ENCODE assay signal across 1 cellular context in the genomic region with DNA sequence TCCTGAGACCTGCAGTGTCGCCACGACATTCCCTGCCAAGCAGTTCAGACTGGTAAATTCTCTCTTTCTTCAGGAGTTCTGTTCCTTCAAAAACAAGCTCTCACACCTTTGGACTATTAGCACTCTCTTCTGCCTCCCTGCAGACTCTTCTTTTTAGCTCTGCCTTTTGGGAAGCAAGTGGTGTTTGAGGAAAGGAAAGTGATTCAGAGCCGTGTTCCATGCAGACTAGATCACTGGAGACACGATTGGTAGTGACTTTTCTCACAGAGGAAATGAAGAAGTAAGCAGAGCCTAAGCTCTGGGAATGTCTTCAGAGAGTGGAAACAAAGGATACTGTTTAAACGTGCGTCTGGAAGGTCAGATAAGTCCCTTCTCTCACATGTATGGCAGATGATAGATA.
TF ChIP-seq lines count a peak whose summit lies in the region.

No MANE protein-coding gene starts in this region.

TF ChIP-seq in A549, 52 proteins besides CTCF, POLR2A, EP300 and RAD21 (continued from another document):
- TF ChIP-seq, protein P1, sequence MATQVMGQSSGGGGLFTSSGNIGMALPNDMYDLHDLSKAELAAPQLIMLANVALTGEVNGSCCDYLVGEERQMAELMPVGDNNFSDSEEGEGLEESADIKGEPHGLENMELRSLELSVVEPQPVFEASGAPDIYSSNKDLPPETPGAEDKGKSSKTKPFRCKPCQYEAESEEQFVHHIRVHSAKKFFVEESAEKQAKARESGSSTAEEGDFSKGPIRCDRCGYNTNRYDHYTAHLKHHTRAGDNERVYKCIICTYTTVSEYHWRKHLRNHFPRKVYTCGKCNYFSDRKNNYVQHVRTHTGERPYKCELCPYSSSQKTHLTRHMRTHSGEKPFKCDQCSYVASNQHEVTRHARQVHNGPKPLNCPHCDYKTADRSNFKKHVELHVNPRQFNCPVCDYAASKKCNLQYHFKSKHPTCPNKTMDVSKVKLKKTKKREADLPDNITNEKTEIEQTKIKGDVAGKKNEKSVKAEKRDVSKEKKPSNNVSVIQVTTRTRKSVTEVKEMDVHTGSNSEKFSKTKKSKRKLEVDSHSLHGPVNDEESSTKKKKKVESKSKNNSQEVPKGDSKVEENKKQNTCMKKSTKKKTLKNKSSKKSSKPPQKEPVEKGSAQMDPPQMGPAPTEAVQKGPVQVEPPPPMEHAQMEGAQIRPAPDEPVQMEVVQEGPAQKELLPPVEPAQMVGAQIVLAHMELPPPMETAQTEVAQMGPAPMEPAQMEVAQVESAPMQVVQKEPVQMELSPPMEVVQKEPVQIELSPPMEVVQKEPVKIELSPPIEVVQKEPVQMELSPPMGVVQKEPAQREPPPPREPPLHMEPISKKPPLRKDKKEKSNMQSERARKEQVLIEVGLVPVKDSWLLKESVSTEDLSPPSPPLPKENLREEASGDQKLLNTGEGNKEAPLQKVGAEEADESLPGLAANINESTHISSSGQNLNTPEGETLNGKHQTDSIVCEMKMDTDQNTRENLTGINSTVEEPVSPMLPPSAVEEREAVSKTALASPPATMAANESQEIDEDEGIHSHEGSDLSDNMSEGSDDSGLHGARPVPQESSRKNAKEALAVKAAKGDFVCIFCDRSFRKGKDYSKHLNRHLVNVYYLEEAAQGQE (IDR thresholded peaks at IDR 0.05), result no peak
- TF ChIP-seq POLR2AphosphoS2 (conservative IDR thresholded peaks at IDR 0.05; ENCODE audit: low read length) (no peak), NFE2L2 (conservative IDR thresholded peaks at IDR 0.05; ENCODE audit: low read length) (no peak), CEBPB (IDR thresholded peaks at IDR 0.05) (no peak), KDM5A (IDR thresholded peaks at IDR 0.05) (no peak), HOXB13 (CRISPR knock-in tag; IDR thresholded peaks at IDR 0.05; ENCODE audit: low read depth) (no peak), CHD2 (IDR thresholded peaks at IDR 0.05; ENCODE audit: low read length, partially characterized antibody) (no peak)
- TF ChIP-seq, protein P2, sequence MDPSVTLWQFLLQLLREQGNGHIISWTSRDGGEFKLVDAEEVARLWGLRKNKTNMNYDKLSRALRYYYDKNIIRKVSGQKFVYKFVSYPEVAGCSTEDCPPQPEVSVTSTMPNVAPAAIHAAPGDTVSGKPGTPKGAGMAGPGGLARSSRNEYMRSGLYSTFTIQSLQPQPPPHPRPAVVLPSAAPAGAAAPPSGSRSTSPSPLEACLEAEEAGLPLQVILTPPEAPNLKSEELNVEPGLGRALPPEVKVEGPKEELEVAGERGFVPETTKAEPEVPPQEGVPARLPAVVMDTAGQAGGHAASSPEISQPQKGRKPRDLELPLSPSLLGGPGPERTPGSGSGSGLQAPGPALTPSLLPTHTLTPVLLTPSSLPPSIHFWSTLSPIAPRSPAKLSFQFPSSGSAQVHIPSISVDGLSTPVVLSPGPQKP (IDR thresholded peaks at IDR 0.05; ENCODE audit: low read depth, low read length), result no peak
- TF ChIP-seq, protein P3, sequence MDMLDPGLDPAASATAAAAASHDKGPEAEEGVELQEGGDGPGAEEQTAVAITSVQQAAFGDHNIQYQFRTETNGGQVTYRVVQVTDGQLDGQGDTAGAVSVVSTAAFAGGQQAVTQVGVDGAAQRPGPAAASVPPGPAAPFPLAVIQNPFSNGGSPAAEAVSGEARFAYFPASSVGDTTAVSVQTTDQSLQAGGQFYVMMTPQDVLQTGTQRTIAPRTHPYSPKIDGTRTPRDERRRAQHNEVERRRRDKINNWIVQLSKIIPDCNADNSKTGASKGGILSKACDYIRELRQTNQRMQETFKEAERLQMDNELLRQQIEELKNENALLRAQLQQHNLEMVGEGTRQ (IDR thresholded peaks at IDR 0.05), result no peak
- TF ChIP-seq, protein P4, sequence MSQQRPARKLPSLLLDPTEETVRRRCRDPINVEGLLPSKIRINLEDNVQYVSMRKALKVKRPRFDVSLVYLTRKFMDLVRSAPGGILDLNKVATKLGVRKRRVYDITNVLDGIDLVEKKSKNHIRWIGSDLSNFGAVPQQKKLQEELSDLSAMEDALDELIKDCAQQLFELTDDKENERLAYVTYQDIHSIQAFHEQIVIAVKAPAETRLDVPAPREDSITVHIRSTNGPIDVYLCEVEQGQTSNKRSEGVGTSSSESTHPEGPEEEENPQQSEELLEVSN (IDR thresholded peaks at IDR 0.05; ENCODE audit: borderline replicate concordance, low read depth), result no peak
- TF ChIP-seq, protein P5, sequence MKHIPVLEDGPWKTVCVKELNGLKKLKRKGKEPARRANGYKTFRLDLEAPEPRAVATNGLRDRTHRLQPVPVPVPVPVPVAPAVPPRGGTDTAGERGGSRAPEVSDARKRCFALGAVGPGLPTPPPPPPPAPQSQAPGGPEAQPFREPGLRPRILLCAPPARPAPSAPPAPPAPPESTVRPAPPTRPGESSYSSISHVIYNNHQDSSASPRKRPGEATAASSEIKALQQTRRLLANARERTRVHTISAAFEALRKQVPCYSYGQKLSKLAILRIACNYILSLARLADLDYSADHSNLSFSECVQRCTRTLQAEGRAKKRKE (CRISPR knock-in tag; IDR thresholded peaks at IDR 0.05; ENCODE audit: low read depth), result no peak
